ENCODE assay signal across 10 cellular contexts in the genomic region with DNA sequence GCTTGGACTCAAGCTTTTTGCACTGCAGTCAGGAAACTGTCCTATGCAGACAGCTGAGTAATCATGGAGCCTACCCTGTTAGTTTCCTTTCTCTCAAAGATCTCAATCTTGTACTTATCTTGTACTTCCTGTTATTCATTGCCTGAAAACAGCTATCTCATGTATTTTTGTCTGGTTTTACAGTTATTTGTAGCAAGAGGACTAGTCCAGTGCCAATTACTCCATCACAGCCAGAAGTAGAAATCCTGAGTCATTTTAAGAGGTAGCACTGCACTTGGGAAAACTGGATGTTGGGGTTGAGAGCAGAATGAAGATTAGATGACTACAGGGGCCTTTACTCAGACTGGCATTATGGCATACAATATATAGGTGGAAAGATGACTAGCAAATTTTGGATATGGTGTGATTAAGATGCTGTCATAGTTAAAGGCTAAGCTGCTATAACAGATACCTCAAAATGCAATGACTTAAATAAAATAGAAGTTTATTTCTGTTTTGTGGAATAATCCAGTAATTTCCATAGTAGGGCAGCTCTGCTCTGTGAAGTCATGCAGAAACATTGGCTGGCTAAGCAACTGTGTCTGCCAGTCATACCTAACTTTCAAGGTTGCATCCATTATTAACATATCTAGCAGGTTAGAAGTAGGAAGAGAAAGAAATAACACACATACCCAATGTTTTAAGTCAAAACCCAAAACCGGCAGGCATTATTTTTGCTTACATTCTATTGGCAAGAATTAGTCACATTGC. TPM values are rescaled to one million over a fixed set of nuclear protein-coding genes. Genes with fewer than 3 reads are reported as not detected.
A peak's percentile ranks its signal among the peaks of the same experiment; 100 is the strongest.
DNase-seq lines count a peak whose midpoint lies in the region; ATAC-seq and TF ChIP-seq lines count a peak whose summit lies in the region.
"Had no signal": no experiment of that assay in that cellular context is flagged by ENCODE, and none has a peak within 500 bp of the region (broad histone marks: within the 10 kb centered on the region; RNA-seq: fewer than 3 reads in every experiment).

No MANE protein-coding gene starts in this region.

- H3K36me3 ChIP-seq in KOPT-K1 (ENCODE audit: insufficient read depth, low read length) (no peaks in the 10 kb centered on the region), smooth muscle cell (ENCODE audit: low read depth) (no peaks in the 10 kb centered on the region), hepatocyte (replicated peaks; ENCODE audit: insufficient read depth, low read depth) (no peaks in the 10 kb centered on the region)
- H3K36me3 ChIP-seq: BLaER1, upper lobe of left lung had no signal

- peak overlapping the region; percentile 30 for H3K27ac ChIP-seq in KOPT-K1 (ENCODE audit: low read depth, low read length, poor library complexity, severe bottlenecking)
- no peak overlapping the region for H3K27ac ChIP-seq in smooth muscle cell (ENCODE audit: low read depth)
- H3K27ac ChIP-seq in hepatocyte = no peak overlapping the region
- H3K27ac ChIP-seq: BLaER1 had no signal

- H3K4me3 ChIP-seq in smooth muscle cell (no peak overlapping the region), hepatocyte (no peak overlapping the region)
- H3K4me3 ChIP-seq: BLaER1, upper lobe of left lung had no signal

- no peaks in the 10 kb centered on the region for H3K27me3 Mint-ChIP-seq in activated T-cell treated with anti-CD3 and anti-CD28 coated beads, Interleukin-2, amount 50 U/mL, for 4 hours (ENCODE audit: low read depth)

- H3K36me3 Mint-ChIP-seq in activated T-cell treated with anti-CD3 and anti-CD28 coated beads, Interleukin-2, amount 50 U/mL, for 4 hours (ENCODE audit: insufficient read depth) = no peaks in the 10 kb centered on the region

- H4K20me1 ChIP-seq in smooth muscle cell (ENCODE audit: low read depth) = no peaks in the 10 kb centered on the region
- H4K20me1 ChIP-seq in hepatocyte (ENCODE audit: insufficient read depth, poor library complexity, severe bottlenecking) = no peaks in the 10 kb centered on the region
- H4K20me1 ChIP-seq: BLaER1 had no signal

- H3F3A ChIP-seq in smooth muscle cell (ENCODE audit: low read depth) = no peaks in the 10 kb centered on the region

- H3K9me3 Mint-ChIP-seq in activated T-cell treated with anti-CD3 and anti-CD28 coated beads, Interleukin-2, amount 50 U/mL, for 4 hours = peaks cover 6% of the 10 kb centered on the region

- no peak overlapping the region for H3K4me3 Mint-ChIP-seq in activated T-cell treated with anti-CD3 and anti-CD28 coated beads, Interleukin-2, amount 50 U/mL, for 4 hours

- 79% methylated on average over 1 of the region's 1 CpG for WGBS in smooth muscle cell (ENCODE audit: low lambda C conversion rate)
- 92% methylated on average over 1 of the region's 1 CpG for WGBS in hepatocyte (ENCODE audit: low lambda C conversion rate, missing lambda C conversion rate)

- peaks cover 22% of the 10 kb centered on the region for H3K4me1 Mint-ChIP-seq in activated T-cell treated with anti-CD3 and anti-CD28 coated beads, Interleukin-2, amount 50 U/mL, for 4 hours (ENCODE audit: low read depth)

- no peaks in the 10 kb centered on the region for H3K9me3 ChIP-seq in KOPT-K1 (ENCODE audit: insufficient read depth, low read length, poor library complexity, severe bottlenecking)
- no peaks in the 10 kb centered on the region for H3K9me3 ChIP-seq in smooth muscle cell (replicated peaks; ENCODE audit: low read depth)
- no peaks in the 10 kb centered on the region for H3K9me3 ChIP-seq in hepatocyte (ENCODE audit: low read depth)
- H3K9me3 ChIP-seq: BLaER1, upper lobe of left lung had no signal

- H3K9ac ChIP-seq in smooth muscle cell (ENCODE audit: low read depth) = no peak overlapping the region
- H3K9ac ChIP-seq: BLaER1 had no signal

- H2AFZ ChIP-seq in smooth muscle cell (ENCODE audit: low read depth) (peak overlapping the region; percentile 51), hepatocyte (no peak overlapping the region)

- TF ChIP-seq CTCF in smooth muscle cell (IDR thresholded peaks at IDR 0.05; ENCODE audit: borderline replicate concordance, insufficient read depth, poor library complexity, severe bottlenecking) (no peak), hepatocyte (IDR thresholded peaks at IDR 0.05; ENCODE audit: poor library complexity) (no peak)

- no peak overlapping the region for H3K4me2 ChIP-seq in smooth muscle cell
- no peak overlapping the region for H3K4me2 ChIP-seq in hepatocyte
- H3K4me2 ChIP-seq: BLaER1 had no signal

- peak; percentile 80 to 86 for ATAC-seq in activated T-cell treated with anti-CD3 and anti-CD28 coated beads, Interleukin-2, amount 50 U/mL, for 4 hours

- no peaks in the 10 kb centered on the region for H3K9me2 ChIP-seq in hepatocyte (replicated peaks; ENCODE audit: insufficient read depth)

- DNase-seq in activated T-cell treated with anti-CD3 and anti-CD28 coated beads, Interleukin-2, amount 50 U/mL, for 4 hours = no peak
- DNase-seq in activated T-cell treated with anti-CD3 and anti-CD28 coated beads for 4 hours (no peak), smooth muscle cell (lab: John Stamatoyannopoulos, UW; ENCODE audit: unreplicated experiment) (no peak), NCI-H82 treated with DMSO at 0.1 percent for 48 hours (lab: John Stamatoyannopoulos, UW; ENCODE audit: unreplicated experiment) (no peak), hepatocyte (ENCODE audit: low spot score) (no peak), retina (no peak)
- peak; percentile 33 for DNase-seq in central memory CD4-positive, alpha-beta T cell
- DNase-seq: upper lobe of left lung had no signal

- no peaks in the 10 kb centered on the region for H3K79me2 ChIP-seq in smooth muscle cell (ENCODE audit: low read depth)
- no peaks in the 10 kb centered on the region for H3K79me2 ChIP-seq in hepatocyte

- H3K27me3 ChIP-seq in smooth muscle cell (ENCODE audit: low read depth) (no peaks in the 10 kb centered on the region), hepatocyte (peaks cover 5% of the 10 kb centered on the region)
- H3K27me3 ChIP-seq: BLaER1, upper lobe of left lung had no signal

- H3K4me1 ChIP-seq in smooth muscle cell (ENCODE audit: low read depth) (no peaks in the 10 kb centered on the region), hepatocyte (ENCODE audit: insufficient read depth) (no peaks in the 10 kb centered on the region)
- H3K4me1 ChIP-seq: BLaER1 had no signal

RNA-seq across cellular contexts. Expression of gene CHMP3, which starts 21.1 kb away (rescaled TPM):
- total RNA-seq in activated T-cell treated with anti-CD3 and anti-CD28 coated beads, Interleukin-2, amount 50 U/mL, for 4 hours = 10 to 100 TPM; 45.4 to 50.2 (median 48.3) TPM
- 41.5 and 57.7 TPM in 2 replicates for total RNA-seq in smooth muscle cell
- 42.9 and 48.9 TPM in 2 replicates for polyA plus RNA-seq in smooth muscle cell
- 57.0 and 68.0 TPM in 2 replicates for total RNA-seq in hepatocyte
- 74.4 and 75.5 TPM in 2 replicates for polyA plus RNA-seq in hepatocyte

RNA-seq across cellular contexts. Expression of gene RNF103, which starts 39.3 kb away (rescaled TPM):
- 10 to 100 TPM in 2 of 3 donors, 1 to 10 TPM in 1; 9.9 to 11.7 (median 11.7) TPM for total RNA-seq in activated T-cell treated with anti-CD3 and anti-CD28 coated beads, Interleukin-2, amount 50 U/mL, for 4 hours
- total RNA-seq in smooth muscle cell (21.5 and 25.7 TPM in 2 replicates), hepatocyte (57.0 and 59.4 TPM in 2 replicates)
- polyA plus RNA-seq in smooth muscle cell (14.1 and 14.8 TPM in 2 replicates), hepatocyte (35.3 and 39.5 TPM in 2 replicates)
